29 cellular contexts compared by ENCODE assay signal in genomic region chr10:75597691-75598455, GRCh38.
DNase-seq lines count a peak whose midpoint lies in the region; ATAC-seq, FAIRE-seq and TF ChIP-seq lines count a peak whose summit lies in the region.
"Had no signal": no experiment of that assay in that cellular context is flagged by ENCODE, and none has a peak within 500 bp of the region (broad histone marks: within the 10 kb centered on the region; RNA-seq: fewer than 3 reads in every experiment).

No MANE protein-coding gene starts in this region.

- H3K4me2 ChIP-seq in HepG2 (ENCODE audit: low read depth, low read length), result peak overlapping the region; percentile 37; the same call in 1 of the 2 replicates
- H3K4me2 ChIP-seq: A549 had no signal

- H3K9ac ChIP-seq in HepG2 (ENCODE audit: insufficient read depth, low read depth, low read length), result no peak overlapping the region

- no peak overlapping the region for H3K4me3 Mint-ChIP-seq in effector memory CD8-positive, alpha-beta T cell
- H3K4me3 Mint-ChIP-seq: activated CD8-positive, alpha-beta T cell treated with anti-CD3 and anti-CD28 coated beads, Interleukin-2, amount 10 ng/mL, durations not matched to agents 7 days and 5 days; activated naive CD4-positive, alpha-beta T cell treated with anti-CD3 and anti-CD28 coated beads for 36 hours; dendritic cell treated with granulocyte-macrophage colony-stimulating factor and Interleukin-4, amounts not matched to agents 40 ng/mL and 50 ng/mL, for 4 days; endodermal cell; HFFc6; natural killer cell; stimulated activated naive CD8-positive, alpha-beta T cell treated with anti-CD3 and anti-CD28 coated beads, Interleukin-15, Interleukin-2, amounts not matched to agents 100 ng/mL and 50 ng/mL, for 24 hours; T-cell had no signal

- no TSS peak for BruUV-seq in HepG2 (replicated peaks; lab: Mats Ljungman, UMichigan)

- H3K9me3 ChIP-seq in HepG2 (ENCODE audit: low read length), result no peaks in the 10 kb centered on the region
- no peaks in the 10 kb centered on the region for H3K9me3 ChIP-seq in prostate gland
- H3K9me3 ChIP-seq: A549, thoracic aorta had no signal

- POLR2A ChIA-PET in HepG2 (lab: Yijun Ruan, JAX), result no interaction called here

- H2AFZ ChIP-seq in HepG2 (ENCODE audit: low read length), result no peak overlapping the region

- TF ChIP-seq RAD21 in HepG2 (CRISPR knock-in tag; IDR thresholded peaks at IDR 0.05), result no peak

- H3K27me3 Mint-ChIP-seq in effector memory CD8-positive, alpha-beta T cell, result peaks cover 3 to 17% of the 10 kb centered on the region in 2 donors
- H3K27me3 Mint-ChIP-seq: dendritic cell treated with granulocyte-macrophage colony-stimulating factor and Interleukin-4, amounts not matched to agents 40 ng/mL and 50 ng/mL, for 4 days had no signal

- FAIRE-seq in HepG2 (lab: Jason Lieb, UNC), result peak; percentile 43
- FAIRE-seq: A549, urothelium cell line had no signal

- 70% methylated on average over 16 of the region's 16 CpGs for WGBS in HepG2 (ENCODE audit: low lambda C conversion rate)
- WGBS in prostate gland, result 73% methylated on average over 16 of the region's 16 CpGs

- no peak for TF ChIP-seq CTCF in HepG2 (CRISPR knock-in tag; IDR thresholded peaks at IDR 0.05)
- TF ChIP-seq CTCF in prostate gland (IDR thresholded peaks at IDR 0.05), result no peak

- H3K27ac Mint-ChIP-seq in effector memory CD8-positive, alpha-beta T cell, result no peak overlapping the region
- H3K27ac Mint-ChIP-seq: activated CD8-positive, alpha-beta T cell treated with anti-CD3 and anti-CD28 coated beads, Interleukin-2, amount 10 ng/mL, durations not matched to agents 7 days and 5 days; activated naive CD4-positive, alpha-beta T cell treated with anti-CD3 and anti-CD28 coated beads for 36 hours; dendritic cell treated with granulocyte-macrophage colony-stimulating factor and Interleukin-4, amounts not matched to agents 40 ng/mL and 50 ng/mL, for 4 days; endodermal cell; HFFc6; natural killer cell; stimulated activated naive CD8-positive, alpha-beta T cell treated with anti-CD3 and anti-CD28 coated beads, Interleukin-15, Interleukin-2, amounts not matched to agents 100 ng/mL and 50 ng/mL, for 24 hours; T-cell had no signal

- peak; percentile 1 to 2 for DNase-seq in NCI-H446 (lab: John Stamatoyannopoulos, UW)
- no peak for DNase-seq in NCI-H446 treated with DMSO at 0.1 percent for 48 hours (lab: John Stamatoyannopoulos, UW)
- DNase-seq in NCI-H345 treated with DMSO at 0.1 percent for 48 hours (lab: John Stamatoyannopoulos, UW; ENCODE audit: unreplicated experiment), result peak; percentile 78
- DNase-seq in HepG2 (ENCODE audit: low spot score), result no peak
- DNase-seq in effector memory CD8-positive, alpha-beta T cell, result no peak
- no peak for DNase-seq in prostate gland (ENCODE audit: low spot score)
- no peak for DNase-seq in NCI-H510A (lab: John Stamatoyannopoulos, UW)
- DNase-seq in NCI-H774 (lab: John Stamatoyannopoulos, UW), result no peak
- DNase-seq: activated CD4-positive, alpha-beta T cell treated with anti-CD3 and anti-CD28 coated beads for 4 hours; activated CD8-positive, alpha-beta T cell treated with anti-CD3 and anti-CD28 coated beads, Interleukin-2, amount 10 ng/mL, durations not matched to agents 7 days and 5 days; activated naive CD4-positive, alpha-beta T cell treated with anti-CD3 and anti-CD28 coated beads for 36 hours; Calu3; DMS79; endodermal cell; HFFc6; kidney glomerular epithelial cell; natural killer cell; NCI-H1092 treated with DMSO at 0.1 percent for 48 hours; NCI-H2029; NCI-H526 treated with DMSO at 0.1 percent for 48 hours; T-cell; WERI-Rb-1 had no signal

- peak; percentile 26; the same call in 1 of the 3 replicates for ATAC-seq in HepG2
- no peak for ATAC-seq in effector memory CD8-positive, alpha-beta T cell (replicated peaks)
- ATAC-seq: A549; activated CD8-positive, alpha-beta T cell treated with anti-CD3 and anti-CD28 coated beads, Interleukin-2, amount 10 ng/mL, durations not matched to agents 7 days and 5 days; esophagus mucosa; natural killer cell; T-cell had no signal

- no peaks in the 10 kb centered on the region for H4K20me1 ChIP-seq in HepG2 (ENCODE audit: insufficient read depth, low read length)

- CTCF ChIA-PET in HepG2 (lab: Yijun Ruan, JAX; ENCODE audit: low intra/inter-chr PET ratio, low total read pairs), result no interaction called here

- intact Hi-C loops in HepG2 (cut with micrococcal nuclease; ENCODE audit: unreplicated experiment), result no loop called here
- intact Hi-C loops in prostate gland (cut with DNase I), result no loop called here

- no peak overlapping the region for H3K27ac ChIP-seq in HepG2 (ENCODE audit: extremely low read length, insufficient read depth, low read length)
- H3K27ac ChIP-seq in prostate gland, result no peak overlapping the region
- H3K27ac ChIP-seq: A549, skin epidermis, thoracic aorta, WERI-Rb-1 had no signal

- in situ Hi-C loops in HepG2 (cut with HindIII; ENCODE audit: extremely low pct_ligation_motif_present, low pct_unique_long_range_greater_than_20kb), result no loop called here

- no peaks in the 10 kb centered on the region for H3K36me3 Mint-ChIP-seq in effector memory CD8-positive, alpha-beta T cell (ENCODE audit: insufficient read depth)
- H3K36me3 Mint-ChIP-seq: natural killer cell, T-cell had no signal

- H3K36me3 ChIP-seq in HepG2 (replicated peaks in 1 of 2; ENCODE audit: control insufficient read depth in 1 of 2, insufficient read depth in 2 of 2, low read length in 2 of 2), result peaks cover 0 to 2% of the 10 kb centered on the region in 2 experiments; a peak in 2 of 5 replicates
- H3K36me3 ChIP-seq in prostate gland, result no peaks in the 10 kb centered on the region
- H3K36me3 ChIP-seq: thoracic aorta, WERI-Rb-1 had no signal

- H3K4me3 ChIP-seq in HepG2 (replicated peaks in 1 of 3; ENCODE audit: insufficient read depth in 1 of 3, low read depth in 2 of 3, low read length in 3 of 3) (no peak overlapping the region), prostate gland (no peak overlapping the region)
- H3K4me3 ChIP-seq: A549, skin epidermis, thoracic aorta had no signal

- H3K4me1 ChIP-seq in HepG2 (ENCODE audit: insufficient read depth, low read length) (peaks cover 42% of the 10 kb centered on the region), prostate gland (replicated peaks) (no peaks in the 10 kb centered on the region)
- H3K4me1 ChIP-seq: A549 had no signal

- H3K27me3 ChIP-seq in HepG2 (ENCODE audit: control insufficient read depth in 1 of 2, insufficient read depth in 2 of 2, low read length in 2 of 2) (no peaks in the 10 kb centered on the region), prostate gland (replicated peaks; ENCODE audit: insufficient read depth) (no peaks in the 10 kb centered on the region)

- H3K79me2 ChIP-seq in HepG2 (ENCODE audit: insufficient read depth, low read length), result no peaks in the 10 kb centered on the region

- TF ChIP-seq POLR2A in HepG2 (IDR thresholded peaks at IDR 0.05; ENCODE audit: insufficient read depth in 1 of 2, low read depth in 2 of 2, low read length in 2 of 2) (no peak), prostate gland (IDR thresholded peaks at IDR 0.05) (no peak)

- H3K9me3 Mint-ChIP-seq in effector memory CD8-positive, alpha-beta T cell, result peaks cover 0 to 2% of the 10 kb centered on the region in 2 donors
- H3K9me3 Mint-ChIP-seq: activated naive CD4-positive, alpha-beta T cell treated with anti-CD3 and anti-CD28 coated beads for 36 hours; dendritic cell treated with granulocyte-macrophage colony-stimulating factor and Interleukin-4, amounts not matched to agents 40 ng/mL and 50 ng/mL, for 4 days; endodermal cell; HFFc6; natural killer cell; stimulated activated naive CD8-positive, alpha-beta T cell treated with anti-CD3 and anti-CD28 coated beads, Interleukin-15, Interleukin-2, amounts not matched to agents 100 ng/mL and 50 ng/mL, for 24 hours; T-cell had no signal

- H3K4me1 Mint-ChIP-seq in effector memory CD8-positive, alpha-beta T cell (ENCODE audit: low read depth in 2 of 2), result no peaks in the 10 kb centered on the region
- H3K4me1 Mint-ChIP-seq: natural killer cell, T-cell had no signal

- TF ChIP-seq EP300 in HepG2 (IDR thresholded peaks at IDR 0.05; ENCODE audit: low read depth in 2 of 2, low read length in 2 of 2) (no peak), HepG2 (CRISPR knock-in tag; IDR thresholded peaks at IDR 0.05; ENCODE audit: borderline replicate concordance) (no peak)

TF ChIP-seq in HepG2, 621 proteins besides CTCF, POLR2A, EP300 and RAD21 (continues in another document):
- 0 out of 2 replicates have a peak, but pooled peaks have one; percentile 13 for TF ChIP-seq ZNF292 (CRISPR knock-in tag; IDR thresholded peaks at IDR 0.05; ENCODE audit: borderline replicate concordance, low read depth)
- no peak for TF ChIP-seq SIN3B (IDR thresholded peaks at IDR 0.05; ENCODE audit: low read length)
- peak; percentile 45; the same call in 1 of the 2 replicates for TF ChIP-seq RXRB (CRISPR knock-in tag; IDR thresholded peaks at IDR 0.05; ENCODE audit: borderline replicate concordance)
- no peak for TF ChIP-seq SOX6 (IDR thresholded peaks at IDR 0.05)
- 0 out of 2 replicates have a peak, but pooled peaks have one; percentile 13 for TF ChIP-seq SOX6 (CRISPR knock-in tag; IDR thresholded peaks at IDR 0.05)
- TF ChIP-seq ZFP62 (CRISPR knock-in tag; IDR thresholded peaks at IDR 0.05), result no peak
- TF ChIP-seq IKZF1 (IDR thresholded peaks at IDR 0.05), result no peak
- TF ChIP-seq THRA (CRISPR knock-in tag; IDR thresholded peaks at IDR 0.05; ENCODE audit: borderline replicate concordance), result 0 out of 2 replicates have a peak, but pooled peaks have one; percentile 13
- TF ChIP-seq PAX8 (CRISPR knock-in tag; IDR thresholded peaks at IDR 0.05; ENCODE audit: borderline replicate concordance), result no peak
- TF ChIP-seq POGZ (CRISPR knock-in tag; IDR thresholded peaks at IDR 0.05), result 0 out of 2 replicates have a peak, but pooled peaks have one; percentile 19
- peak; percentile 74 for TF ChIP-seq CEBPG (CRISPR knock-in tag; IDR thresholded peaks at IDR 0.05)

Comparison
In these comparisons a context has a peak if more than half of its experiments do, and no peak if none do; other contexts are left out.
1. DNase-seq: peak in NCI-H446 (2 of 2) and NCI-H345 treated with DMSO at 0.1 percent for 48 hours (single experiment); none in NCI-H446 treated with DMSO at 0.1 percent for 48 hours (single experiment), HepG2 (single experiment), effector memory CD8-positive, alpha-beta T cell (0 of 3), prostate gland (single experiment), NCI-H510A (single experiment) and NCI-H774 (single experiment).